Comparison of ENCODE assay signal across 7 cellular contexts in genomic region chr1:233471851-233472250, GRCh38.
DNase-seq lines count a peak whose midpoint lies in the region; ATAC-seq, FAIRE-seq and TF ChIP-seq lines count a peak whose summit lies in the region.
"Not testable (repeated sequence)": the region's sequence is repeated elsewhere in the genome, so short reads cannot be mapped to it uniquely, and the experiment has no call there.

No MANE protein-coding gene starts in this region.

- not testable (repeated sequence) for FAIRE-seq in H1 (lab: Jason Lieb, UNC)

- not testable (repeated sequence) for H4K8ac ChIP-seq in H1 (ENCODE audit: extremely low read depth, insufficient read depth, low read length); mesenchymal stem cell (ENCODE audit: low read length)

- not testable (repeated sequence) for H3F3A ChIP-seq in GM23338 (replicated peaks; ENCODE audit: low read depth)

- not testable (repeated sequence) for TF ChIP-seq POLR2A in H1 (IDR thresholded peaks at IDR 0.05; ENCODE audit: control extremely low read depth in 1 of 2, low read depth in 2 of 2, low read length in 2 of 2)

- not testable (repeated sequence) for H2AK5ac ChIP-seq in H1 (ENCODE audit: low read depth, low read length); mesenchymal stem cell (ENCODE audit: low read length, severe bottlenecking)

- H3K36me3 Mint-ChIP-seq in GM23338 (ENCODE audit: low read depth) (peaks cover 28% of the 10 kb centered on the region), WTC11 (peaks cover 39% of the 10 kb centered on the region)

- H4K5ac ChIP-seq in H1 (ENCODE audit: insufficient read length, low read depth, low read length): not testable (repeated sequence)

- peak overlapping the region; percentile 71 for H3K27ac ChIP-seq in GM23338 (ENCODE audit: low read depth)
- H3K27ac ChIP-seq in HUES48 (ENCODE audit: low read depth, low read length): peak overlapping the region; percentile 69
- H3K27ac ChIP-seq in HUES64 (ENCODE audit: low read depth, low read length): peak overlapping the region; percentile 92; the same call in 1 of the 2 replicates
- not testable (repeated sequence) for H3K27ac ChIP-seq in H1 (ENCODE audit: low read depth, low read length); mesenchymal stem cell (ENCODE audit: low read length, poor library complexity, severe bottlenecking)
- H3K27ac ChIP-seq in hepatocyte: peak overlapping the region; percentile 98

- H3K4me1 Mint-ChIP-seq in GM23338: peaks cover 67% of the 10 kb centered on the region
- peaks cover 49% of the 10 kb centered on the region for H3K4me1 Mint-ChIP-seq in WTC11

- WGBS in HUES64: 86% methylated on average over 3 of the region's 3 CpGs
- 86% methylated on average over 3 of the region's 3 CpGs; no CpG with 5 or more reads in 1 of the 2 experiments for WGBS in H1 (ENCODE audit: extremely low coverage in 1 of 2, insufficient coverage in 1 of 2, insufficient read length in 1 of 2, insufficient replicate concordance in 2 of 2, low coverage in 1 of 2, low lambda C conversion rate in 2 of 2, missing lambda C conversion rate in 1 of 2), 2 experiments
- WGBS in hepatocyte (ENCODE audit: low lambda C conversion rate, missing lambda C conversion rate): 70% methylated on average over 3 of the region's 3 CpGs
- 88% methylated on average over 3 of the region's 3 CpGs for WGBS in mesenchymal stem cell

- not testable (repeated sequence) for TF ChIP-seq RAD21 in H1 (IDR thresholded peaks at IDR 0.05 in 1 of 2, conservative IDR thresholded peaks at IDR 0.05 in 1 of 2; ENCODE audit: low read depth in 2 of 2, low read length in 2 of 2)

- H3K9me3 ChIP-seq in HUES48 (ENCODE audit: control insufficient read depth, insufficient read depth, low read length) (peaks cover 36% of the 10 kb centered on the region), HUES64 (ENCODE audit: insufficient read depth, low read depth, low read length) (peaks cover 33% of the 10 kb centered on the region), H1 (ENCODE audit: insufficient read depth in 2 of 2, low read depth in 1 of 2, low read length in 1 of 2) (peaks cover 21 to 32% of the 10 kb centered on the region in 2 experiments)
- not testable (repeated sequence) for H3K9me3 ChIP-seq in hepatocyte (ENCODE audit: low read depth); mesenchymal stem cell (ENCODE audit: control insufficient read depth, low read length)

- H3K4me1 ChIP-seq in GM23338 (ENCODE audit: insufficient read depth) (peaks cover 26% of the 10 kb centered on the region), HUES48 (ENCODE audit: control insufficient read depth, insufficient read depth, low read length) (peaks cover 35% of the 10 kb centered on the region), HUES64 (ENCODE audit: insufficient read depth, low read length) (peaks cover 24% of the 10 kb centered on the region), H1 (replicated peaks in 1 of 4; ENCODE audit: control insufficient read depth in 3 of 4, insufficient read depth in 4 of 4, low read length in 3 of 4) (peaks cover 0 to 11% (median under 1%) of the 10 kb centered on the region in 4 experiments; a peak in 2 of 7 replicates), hepatocyte (ENCODE audit: insufficient read depth) (peaks cover 14% of the 10 kb centered on the region)
- not testable (repeated sequence) for H3K4me1 ChIP-seq in mesenchymal stem cell (ENCODE audit: control insufficient read depth, insufficient read depth, low read depth, low read length)

- not testable (repeated sequence) for H3K14ac ChIP-seq in H1 (ENCODE audit: insufficient read length); mesenchymal stem cell (ENCODE audit: low read length in 2 of 2)

- H3K23me2 ChIP-seq in H1 (ENCODE audit: low read depth, low read length): not testable (repeated sequence)

- not testable (repeated sequence) for H2BK15ac ChIP-seq in H1 (ENCODE audit: low read length); mesenchymal stem cell (ENCODE audit: low read depth, poor library complexity, severe bottlenecking)

- ATAC-seq in GM23338: peak; percentile 13; the same call in 2 of the 3 replicates
- not testable (repeated sequence) for ATAC-seq in WTC11

- H3K4me3 ChIP-seq in GM23338: peak overlapping the region; percentile 21; the same call in 1 of the 2 replicates
- not testable (repeated sequence) for H3K4me3 ChIP-seq in HUES48 (ENCODE audit: low read depth, low read length); HUES64 (ENCODE audit: low read length); H1 (ENCODE audit: extremely low read depth in 1 of 4, insufficient read depth in 2 of 4, low read depth in 3 of 4, low read length in 4 of 4); hepatocyte; mesenchymal stem cell (ENCODE audit: insufficient read depth in 1 of 2, low read depth in 1 of 2, low read length in 2 of 2)

- H3K23ac ChIP-seq in H1 (ENCODE audit: insufficient read length); mesenchymal stem cell (ENCODE audit: low read length in 2 of 2): not testable (repeated sequence)

- H3K9ac ChIP-seq in HUES48 (ENCODE audit: low read depth, low read length); HUES64 (ENCODE audit: low read depth, low read length); H1 (replicated peaks in 1 of 4; ENCODE audit: extremely low read depth in 1 of 4, low read depth in 3 of 4, low read length in 3 of 4); mesenchymal stem cell (ENCODE audit: low read length): not testable (repeated sequence)

- not testable (repeated sequence) for H3K18ac ChIP-seq in H1 (ENCODE audit: extremely low read depth, low read length); mesenchymal stem cell (ENCODE audit: low read depth in 1 of 2, low read length in 2 of 2)

- POLR2A ChIA-PET in WTC11 (lab: Charles Lee): interaction anchor here (0.6 kb wide), 1 partner anchor 37 kb away, joined by 3 read pairs; no protein-coding TSS in a partner anchor
- POLR2A ChIA-PET in H1 (lab: Charles Lee; ENCODE audit: partially characterized antibody): not testable (repeated sequence)

- not testable (repeated sequence) for TF ChIP-seq EP300 in H1 (IDR thresholded peaks at IDR 0.05; ENCODE audit: borderline replicate concordance in 1 of 2, low read depth in 2 of 2, low read length in 2 of 2)

- H3K4ac ChIP-seq in H1 (replicated peaks; ENCODE audit: insufficient read length, low read depth, low read length); mesenchymal stem cell (ENCODE audit: low read depth in 1 of 2, low read length in 2 of 2): not testable (repeated sequence)

- peak overlapping the region; percentile 91 for H3K27ac Mint-ChIP-seq in GM23338
- H3K27ac Mint-ChIP-seq in WTC11: peak overlapping the region; percentile 61

- not testable (repeated sequence) for H3K56ac ChIP-seq in H1 (replicated peaks; ENCODE audit: insufficient read length, low read depth, low read length)

- H3K79me1 ChIP-seq in H1 (ENCODE audit: low read depth, low read length); mesenchymal stem cell (replicated peaks; ENCODE audit: low read length, poor library complexity, severe bottlenecking): not testable (repeated sequence)

- not testable (repeated sequence) for H3K27me3 ChIP-seq in GM23338 (ENCODE audit: insufficient read depth); HUES48 (ENCODE audit: control insufficient read depth, insufficient read depth, low read length); HUES64 (ENCODE audit: insufficient read depth, low read length); H1 (replicated peaks in 1 of 4; ENCODE audit: control insufficient read depth in 3 of 4, extremely low read depth in 1 of 4, insufficient read depth in 3 of 4, low read length in 3 of 4); hepatocyte; mesenchymal stem cell (ENCODE audit: control insufficient read depth in 1 of 2, insufficient read depth in 1 of 2, low read length in 2 of 2)

- not testable (repeated sequence) for TF ChIP-seq CTCF in GM23338 (conservative IDR thresholded peaks at IDR 0.05; ENCODE audit: low read depth in 2 of 2); WTC11 (IDR thresholded peaks at IDR 0.05); H1 (IDR thresholded peaks at IDR 0.05; ENCODE audit: control extremely low read depth in 1 of 3, insufficient read depth in 1 of 3, low read depth in 1 of 3, low read length in 3 of 3); hepatocyte (IDR thresholded peaks at IDR 0.05; ENCODE audit: poor library complexity)

- not testable (repeated sequence) for H4K20me1 ChIP-seq in GM23338 (replicated peaks; ENCODE audit: insufficient read depth); H1 (replicated peaks in 1 of 2; ENCODE audit: control insufficient read depth in 1 of 2, insufficient read depth in 2 of 2, low read length in 2 of 2); hepatocyte (ENCODE audit: insufficient read depth, poor library complexity, severe bottlenecking)

- peak; percentile 20 for DNase-seq in GM23338 (ENCODE audit: low spot score)
- DNase-seq in WTC11 (ENCODE audit: low spot score); H1 (ENCODE audit: low read depth in 1 of 2, low spot score in 2 of 2); hepatocyte (ENCODE audit: low spot score); mesenchymal stem cell: not testable (repeated sequence)

- not testable (repeated sequence) for H2BK20ac ChIP-seq in H1 (ENCODE audit: low read length)

- not testable (repeated sequence) for H3K9me2 ChIP-seq in GM23338 (ENCODE audit: insufficient read depth); hepatocyte (replicated peaks; ENCODE audit: insufficient read depth)

- H3K4me3 Mint-ChIP-seq in GM23338, WTC11: not testable (repeated sequence)

- H3K36me3 ChIP-seq in GM23338 (ENCODE audit: insufficient read depth); HUES48 (ENCODE audit: control insufficient read depth, insufficient read depth, low read length); HUES64 (ENCODE audit: insufficient read depth, low read length); H1 (ENCODE audit: control insufficient read depth in 2 of 4, insufficient read depth in 4 of 4, low read length in 3 of 4); hepatocyte (replicated peaks; ENCODE audit: insufficient read depth, low read depth); mesenchymal stem cell (ENCODE audit: control insufficient read depth in 1 of 2, insufficient read depth in 2 of 2, low read depth in 1 of 2, low read length in 2 of 2): not testable (repeated sequence)

- H3K79me2 ChIP-seq in GM23338 (replicated peaks; ENCODE audit: insufficient read depth); H1 (ENCODE audit: control insufficient read depth in 1 of 2, insufficient read depth in 2 of 2, low read length in 2 of 2); hepatocyte: not testable (repeated sequence)

- H2BK120ac ChIP-seq in H1 (replicated peaks; ENCODE audit: low read depth, low read length); mesenchymal stem cell (ENCODE audit: low read depth, low read length): not testable (repeated sequence)

- H3K4me2 ChIP-seq in GM23338; H1 (ENCODE audit: insufficient read depth in 1 of 2, low read depth in 2 of 2, low read length in 2 of 2); hepatocyte; mesenchymal stem cell (ENCODE audit: low read length, poor library complexity, severe bottlenecking): not testable (repeated sequence)

- CTCF ChIA-PET in WTC11 (lab: Charles Lee); H1 (lab: Charles Lee; ENCODE audit: partially characterized antibody): not testable (repeated sequence)

- H2BK5ac ChIP-seq in H1 (ENCODE audit: low read depth, low read length): peak overlapping the region; percentile 50; the same call in 1 of the 2 replicates
- peak overlapping the region; percentile 25 for H2BK5ac ChIP-seq in mesenchymal stem cell (ENCODE audit: low read depth, low read length, poor library complexity, severe bottlenecking)

- not testable (repeated sequence) for H3K27me3 Mint-ChIP-seq in GM23338 (ENCODE audit: insufficient read depth, low read depth, poor library complexity); WTC11 (ENCODE audit: low read depth)

- H2AFZ ChIP-seq in GM23338; H1 (ENCODE audit: low read length); hepatocyte; mesenchymal stem cell (ENCODE audit: low read depth, low read length): not testable (repeated sequence)

- H3K9me3 Mint-ChIP-seq in GM23338 (peaks cover 19% of the 10 kb centered on the region), WTC11 (peaks cover 48% of the 10 kb centered on the region)

- not testable (repeated sequence) for H4K91ac ChIP-seq in H1 (replicated peaks; ENCODE audit: insufficient read length, low read length); mesenchymal stem cell (ENCODE audit: low read length)

- H2BK12ac ChIP-seq in H1 (ENCODE audit: low read depth, low read length); mesenchymal stem cell (ENCODE audit: low read length in 2 of 2): not testable (repeated sequence)
